16 cellular contexts compared by ENCODE assay signal in genomic region chr3:107028626-107029025, GRCh38.
DNase-seq lines count a peak whose midpoint lies in the region; FAIRE-seq lines count a peak whose summit lies in the region.
"Had no signal": no experiment of that assay in that cellular context is flagged by ENCODE, and none has a peak within 500 bp of the region (broad histone marks: within the 10 kb centered on the region; RNA-seq: fewer than 3 reads in every experiment).

No MANE protein-coding gene starts in this region.

- FAIRE-seq in RCC 7860 (lab: Jason Lieb, UNC): no peak
- FAIRE-seq: A549, D721Med had no signal

- DNase-seq in NCI-H69 (lab: John Stamatoyannopoulos, UW) (peak; percentile 0), inferior parietal cortex (ENCODE audit: extremely low spot score) (peak; percentile 46), substantia nigra (lab: John Stamatoyannopoulos, UW) (no peak), GM19238 (ENCODE audit: insufficient read length, low spot score) (no peak), RCC 7860 (ENCODE audit: low spot score) (no peak), dermis blood vessel endothelial cell (no peak)
- DNase-seq: BE2C; CD4-positive, alpha-beta memory T cell; COR-L47; DMS153; GF-D8; H7 had no signal

- H3K27ac ChIP-seq in angular gyrus (ENCODE audit: low read depth, low read length) (peak overlapping the region; percentile 92), substantia nigra (ENCODE audit: low read depth, low read length, poor library complexity, severe bottlenecking) (peak overlapping the region; percentile 66)
- H3K27ac ChIP-seq: A549, C4-2B had no signal

Comparison
In these comparisons a context has a peak if more than half of its experiments do, and no peak if none do; other contexts are left out.
1. DNase-seq: peak in NCI-H69 (single experiment) and inferior parietal cortex (single experiment); none in substantia nigra (0 of 49), GM19238 (single experiment), RCC 7860 (single experiment) and dermis blood vessel endothelial cell (single experiment).